ENCODE assay signal across 10 cellular contexts in genomic region chr11:115843685-115844084, GRCh38.
"Had no signal": no experiment of that assay in that cellular context is flagged by ENCODE, and none has a peak within 500 bp of the region (broad histone marks: within the 10 kb centered on the region; RNA-seq: fewer than 3 reads in every experiment).

No MANE protein-coding gene starts in this region.

- ATAC-seq: HCT116 had no signal

- H3K4me3 ChIP-seq: GM23248, GM23338, HAP-1 had no signal

- DNase-seq: GM23248, GOT3, H9, HCEC 1CT, HFFc6 had no signal

- H3K9me3 ChIP-seq: HAP-1 had no signal

- FAIRE-seq: H1, H54 had no signal

- H3K4me1 ChIP-seq: HAP-1 had no signal

- H3K27ac ChIP-seq: GM23248 had no signal

- H3K36me3 ChIP-seq: HAP-1 had no signal
